Comparison of ENCODE assay signal across 2 cellular contexts in genomic region chr3:14405886-14406238, GRCh38.
TF ChIP-seq lines count a peak whose summit lies in the region.

No MANE protein-coding gene starts in this region.

TF ChIP-seq in GM23338, 12 proteins besides CTCF, POLR2A, EP300 and RAD21:
- TF ChIP-seq, protein P1, sequence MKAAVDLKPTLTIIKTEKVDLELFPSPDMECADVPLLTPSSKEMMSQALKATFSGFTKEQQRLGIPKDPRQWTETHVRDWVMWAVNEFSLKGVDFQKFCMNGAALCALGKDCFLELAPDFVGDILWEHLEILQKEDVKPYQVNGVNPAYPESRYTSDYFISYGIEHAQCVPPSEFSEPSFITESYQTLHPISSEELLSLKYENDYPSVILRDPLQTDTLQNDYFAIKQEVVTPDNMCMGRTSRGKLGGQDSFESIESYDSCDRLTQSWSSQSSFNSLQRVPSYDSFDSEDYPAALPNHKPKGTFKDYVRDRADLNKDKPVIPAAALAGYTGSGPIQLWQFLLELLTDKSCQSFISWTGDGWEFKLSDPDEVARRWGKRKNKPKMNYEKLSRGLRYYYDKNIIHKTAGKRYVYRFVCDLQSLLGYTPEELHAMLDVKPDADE (IDR thresholded peaks at IDR 0.05): no peak
- TF ChIP-seq, protein P2, sequence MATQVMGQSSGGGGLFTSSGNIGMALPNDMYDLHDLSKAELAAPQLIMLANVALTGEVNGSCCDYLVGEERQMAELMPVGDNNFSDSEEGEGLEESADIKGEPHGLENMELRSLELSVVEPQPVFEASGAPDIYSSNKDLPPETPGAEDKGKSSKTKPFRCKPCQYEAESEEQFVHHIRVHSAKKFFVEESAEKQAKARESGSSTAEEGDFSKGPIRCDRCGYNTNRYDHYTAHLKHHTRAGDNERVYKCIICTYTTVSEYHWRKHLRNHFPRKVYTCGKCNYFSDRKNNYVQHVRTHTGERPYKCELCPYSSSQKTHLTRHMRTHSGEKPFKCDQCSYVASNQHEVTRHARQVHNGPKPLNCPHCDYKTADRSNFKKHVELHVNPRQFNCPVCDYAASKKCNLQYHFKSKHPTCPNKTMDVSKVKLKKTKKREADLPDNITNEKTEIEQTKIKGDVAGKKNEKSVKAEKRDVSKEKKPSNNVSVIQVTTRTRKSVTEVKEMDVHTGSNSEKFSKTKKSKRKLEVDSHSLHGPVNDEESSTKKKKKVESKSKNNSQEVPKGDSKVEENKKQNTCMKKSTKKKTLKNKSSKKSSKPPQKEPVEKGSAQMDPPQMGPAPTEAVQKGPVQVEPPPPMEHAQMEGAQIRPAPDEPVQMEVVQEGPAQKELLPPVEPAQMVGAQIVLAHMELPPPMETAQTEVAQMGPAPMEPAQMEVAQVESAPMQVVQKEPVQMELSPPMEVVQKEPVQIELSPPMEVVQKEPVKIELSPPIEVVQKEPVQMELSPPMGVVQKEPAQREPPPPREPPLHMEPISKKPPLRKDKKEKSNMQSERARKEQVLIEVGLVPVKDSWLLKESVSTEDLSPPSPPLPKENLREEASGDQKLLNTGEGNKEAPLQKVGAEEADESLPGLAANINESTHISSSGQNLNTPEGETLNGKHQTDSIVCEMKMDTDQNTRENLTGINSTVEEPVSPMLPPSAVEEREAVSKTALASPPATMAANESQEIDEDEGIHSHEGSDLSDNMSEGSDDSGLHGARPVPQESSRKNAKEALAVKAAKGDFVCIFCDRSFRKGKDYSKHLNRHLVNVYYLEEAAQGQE (IDR thresholded peaks at IDR 0.05; ENCODE audit: unreplicated experiment): no peak
- no peak for TF ChIP-seq STAT1 (IDR thresholded peaks at IDR 0.05; ENCODE audit: unreplicated experiment)
- TF ChIP-seq JUNB (IDR thresholded peaks at IDR 0.05; ENCODE audit: unreplicated experiment): no peak
- TF ChIP-seq ZNF331 (CRISPR knock-in tag; IDR thresholded peaks at IDR 0.05; ENCODE audit: low read depth): no peak
- TF ChIP-seq, protein P3, sequence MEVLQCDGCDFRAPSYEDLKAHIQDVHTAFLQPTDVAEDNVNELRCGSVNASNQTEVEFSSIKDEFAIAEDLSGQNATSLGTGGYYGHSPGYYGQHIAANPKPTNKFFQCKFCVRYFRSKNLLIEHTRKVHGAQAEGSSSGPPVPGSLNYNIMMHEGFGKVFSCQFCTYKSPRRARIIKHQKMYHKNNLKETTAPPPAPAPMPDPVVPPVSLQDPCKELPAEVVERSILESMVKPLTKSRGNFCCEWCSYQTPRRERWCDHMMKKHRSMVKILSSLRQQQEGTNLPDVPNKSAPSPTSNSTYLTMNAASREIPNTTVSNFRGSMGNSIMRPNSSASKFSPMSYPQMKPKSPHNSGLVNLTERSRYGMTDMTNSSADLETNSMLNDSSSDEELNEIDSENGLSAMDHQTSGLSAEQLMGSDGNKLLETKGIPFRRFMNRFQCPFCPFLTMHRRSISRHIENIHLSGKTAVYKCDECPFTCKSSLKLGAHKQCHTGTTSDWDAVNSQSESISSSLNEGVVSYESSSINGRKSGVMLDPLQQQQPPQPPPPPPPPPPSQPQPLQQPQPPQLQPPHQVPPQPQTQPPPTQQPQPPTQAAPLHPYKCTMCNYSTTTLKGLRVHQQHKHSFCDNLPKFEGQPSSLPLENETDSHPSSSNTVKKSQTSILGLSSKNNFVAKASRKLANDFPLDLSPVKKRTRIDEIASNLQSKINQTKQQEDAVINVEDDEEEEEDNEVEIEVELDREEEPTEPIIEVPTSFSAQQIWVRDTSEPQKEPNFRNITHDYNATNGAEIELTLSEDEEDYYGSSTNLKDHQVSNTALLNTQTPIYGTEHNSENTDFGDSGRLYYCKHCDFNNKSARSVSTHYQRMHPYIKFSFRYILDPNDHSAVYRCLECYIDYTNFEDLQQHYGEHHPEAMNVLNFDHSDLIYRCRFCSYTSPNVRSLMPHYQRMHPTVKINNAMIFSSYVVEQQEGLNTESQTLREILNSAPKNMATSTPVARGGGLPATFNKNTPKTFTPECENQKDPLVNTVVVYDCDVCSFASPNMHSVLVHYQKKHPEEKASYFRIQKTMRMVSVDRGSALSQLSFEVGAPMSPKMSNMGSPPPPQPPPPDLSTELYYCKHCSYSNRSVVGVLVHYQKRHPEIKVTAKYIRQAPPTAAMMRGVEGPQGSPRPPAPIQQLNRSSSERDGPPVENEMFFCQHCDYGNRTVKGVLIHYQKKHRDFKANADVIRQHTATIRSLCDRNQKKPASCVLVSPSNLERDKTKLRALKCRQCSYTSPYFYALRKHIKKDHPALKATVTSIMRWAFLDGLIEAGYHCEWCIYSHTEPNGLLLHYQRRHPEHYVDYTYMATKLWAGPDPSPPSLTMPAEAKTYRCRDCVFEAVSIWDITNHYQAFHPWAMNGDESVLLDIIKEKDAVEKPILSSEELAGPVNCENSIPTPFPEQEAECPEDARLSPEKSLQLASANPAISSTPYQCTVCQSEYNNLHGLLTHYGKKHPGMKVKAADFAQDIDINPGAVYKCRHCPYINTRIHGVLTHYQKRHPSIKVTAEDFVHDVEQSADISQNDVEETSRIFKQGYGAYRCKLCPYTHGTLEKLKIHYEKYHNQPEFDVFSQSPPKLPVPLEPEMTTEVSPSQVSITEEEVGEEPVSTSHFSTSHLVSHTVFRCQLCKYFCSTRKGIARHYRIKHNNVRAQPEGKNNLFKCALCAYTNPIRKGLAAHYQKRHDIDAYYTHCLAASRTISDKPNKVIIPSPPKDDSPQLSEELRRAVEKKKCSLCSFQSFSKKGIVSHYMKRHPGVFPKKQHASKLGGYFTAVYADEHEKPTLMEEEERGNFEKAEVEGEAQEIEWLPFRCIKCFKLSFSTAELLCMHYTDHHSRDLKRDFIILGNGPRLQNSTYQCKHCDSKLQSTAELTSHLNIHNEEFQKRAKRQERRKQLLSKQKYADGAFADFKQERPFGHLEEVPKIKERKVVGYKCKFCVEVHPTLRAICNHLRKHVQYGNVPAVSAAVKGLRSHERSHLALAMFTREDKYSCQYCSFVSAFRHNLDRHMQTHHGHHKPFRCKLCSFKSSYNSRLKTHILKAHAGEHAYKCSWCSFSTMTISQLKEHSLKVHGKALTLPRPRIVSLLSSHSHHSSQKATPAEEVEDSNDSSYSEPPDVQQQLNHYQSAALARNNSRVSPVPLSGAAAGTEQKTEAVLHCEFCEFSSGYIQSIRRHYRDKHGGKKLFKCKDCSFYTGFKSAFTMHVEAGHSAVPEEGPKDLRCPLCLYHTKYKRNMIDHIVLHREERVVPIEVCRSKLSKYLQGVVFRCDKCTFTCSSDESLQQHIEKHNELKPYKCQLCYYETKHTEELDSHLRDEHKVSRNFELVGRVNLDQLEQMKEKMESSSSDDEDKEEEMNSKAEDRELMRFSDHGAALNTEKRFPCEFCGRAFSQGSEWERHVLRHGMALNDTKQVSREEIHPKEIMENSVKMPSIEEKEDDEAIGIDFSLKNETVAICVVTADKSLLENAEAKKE (CRISPR knock-in tag; IDR thresholded peaks at IDR 0.05): no peak
- TF ChIP-seq EZH2 (IDR thresholded peaks at IDR 0.05; ENCODE audit: low read depth, unreplicated experiment): no peak
- no peak for TF ChIP-seq EZH2phosphoT487 (IDR thresholded peaks at IDR 0.05; ENCODE audit: unreplicated experiment)
- no peak for TF ChIP-seq POLR2AphosphoS5 (IDR thresholded peaks at IDR 0.05; ENCODE audit: low read depth)
- no peak for TF ChIP-seq ZNF114 (CRISPR knock-in tag; IDR thresholded peaks at IDR 0.05)

TF ChIP-seq in K562, 482 proteins besides CTCF, POLR2A, EP300 and RAD21 (continued from another document and continues in another):
- TF ChIP-seq ARID4B (CRISPR knock-in tag; IDR thresholded peaks at IDR 0.05) (0 out of 2 replicates have a peak, but pooled peaks have one; percentile 43), ZNF23 (CRISPR knock-in tag; IDR thresholded peaks at IDR 0.05) (no peak), NFATC3 (IDR thresholded peaks at IDR 0.05) (no peak), ZNF146 (CRISPR knock-in tag; IDR thresholded peaks at IDR 0.05; ENCODE audit: unreplicated experiment) (no peak), SOX6 (IDR thresholded peaks at IDR 0.05) (no peak), RB1 (IDR thresholded peaks at IDR 0.05; ENCODE audit: low read depth) (no peak), MTF1 (CRISPR knock-in tag; IDR thresholded peaks at IDR 0.05; ENCODE audit: borderline replicate concordance) (no peak), HIVEP1 (CRISPR knock-in tag; IDR thresholded peaks at IDR 0.05) (no peak), ZNF184 (CRISPR knock-in tag; IDR thresholded peaks at IDR 0.05) (no peak), POLR3A (IDR thresholded peaks at IDR 0.05; ENCODE audit: borderline replicate concordance, extremely low read depth, insufficient read depth, insufficient read length) (no peak), ZNF24 (IDR thresholded peaks at IDR 0.05) (no peak), NELFE (IDR thresholded peaks at IDR 0.05; ENCODE audit: insufficient read depth, insufficient read length) (no peak), ZNF592 (IDR thresholded peaks at IDR 0.05) (no peak), ZNF785 (CRISPR knock-in tag; IDR thresholded peaks at IDR 0.05) (no peak)
- TF ChIP-seq, protein P4, sequence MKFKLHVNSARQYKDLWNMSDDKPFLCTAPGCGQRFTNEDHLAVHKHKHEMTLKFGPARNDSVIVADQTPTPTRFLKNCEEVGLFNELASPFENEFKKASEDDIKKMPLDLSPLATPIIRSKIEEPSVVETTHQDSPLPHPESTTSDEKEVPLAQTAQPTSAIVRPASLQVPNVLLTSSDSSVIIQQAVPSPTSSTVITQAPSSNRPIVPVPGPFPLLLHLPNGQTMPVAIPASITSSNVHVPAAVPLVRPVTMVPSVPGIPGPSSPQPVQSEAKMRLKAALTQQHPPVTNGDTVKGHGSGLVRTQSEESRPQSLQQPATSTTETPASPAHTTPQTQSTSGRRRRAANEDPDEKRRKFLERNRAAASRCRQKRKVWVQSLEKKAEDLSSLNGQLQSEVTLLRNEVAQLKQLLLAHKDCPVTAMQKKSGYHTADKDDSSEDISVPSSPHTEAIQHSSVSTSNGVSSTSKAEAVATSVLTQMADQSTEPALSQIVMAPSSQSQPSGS (CRISPR knock-in tag; IDR thresholded peaks at IDR 0.05): no peak
- TF ChIP-seq, protein P5, sequence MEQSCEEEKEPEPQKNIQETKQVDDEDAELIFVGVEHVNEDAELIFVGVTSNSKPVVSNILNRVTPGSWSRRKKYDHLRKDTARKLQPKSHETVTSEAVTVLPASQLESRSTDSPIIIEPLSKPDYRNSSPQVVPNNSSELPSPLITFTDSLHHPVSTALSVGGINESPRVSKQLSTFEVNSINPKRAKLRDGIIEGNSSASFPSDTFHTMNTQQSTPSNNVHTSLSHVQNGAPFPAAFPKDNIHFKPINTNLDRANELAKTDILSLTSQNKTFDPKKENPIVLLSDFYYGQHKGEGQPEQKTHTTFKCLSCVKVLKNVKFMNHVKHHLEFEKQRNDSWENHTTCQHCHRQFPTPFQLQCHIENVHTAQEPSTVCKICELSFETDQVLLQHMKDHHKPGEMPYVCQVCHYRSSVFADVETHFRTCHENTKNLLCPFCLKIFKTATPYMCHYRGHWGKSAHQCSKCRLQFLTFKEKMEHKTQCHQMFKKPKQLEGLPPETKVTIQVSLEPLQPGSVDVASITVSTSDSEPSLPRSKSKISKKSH (CRISPR knock-in tag; IDR thresholded peaks at IDR 0.05): no peak
- TF ChIP-seq, protein P6, sequence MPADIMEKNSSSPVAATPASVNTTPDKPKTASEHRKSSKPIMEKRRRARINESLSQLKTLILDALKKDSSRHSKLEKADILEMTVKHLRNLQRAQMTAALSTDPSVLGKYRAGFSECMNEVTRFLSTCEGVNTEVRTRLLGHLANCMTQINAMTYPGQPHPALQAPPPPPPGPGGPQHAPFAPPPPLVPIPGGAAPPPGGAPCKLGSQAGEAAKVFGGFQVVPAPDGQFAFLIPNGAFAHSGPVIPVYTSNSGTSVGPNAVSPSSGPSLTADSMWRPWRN (IDR thresholded peaks at IDR 0.05; ENCODE audit: low read depth): no peak
